In the genomic region with DNA sequence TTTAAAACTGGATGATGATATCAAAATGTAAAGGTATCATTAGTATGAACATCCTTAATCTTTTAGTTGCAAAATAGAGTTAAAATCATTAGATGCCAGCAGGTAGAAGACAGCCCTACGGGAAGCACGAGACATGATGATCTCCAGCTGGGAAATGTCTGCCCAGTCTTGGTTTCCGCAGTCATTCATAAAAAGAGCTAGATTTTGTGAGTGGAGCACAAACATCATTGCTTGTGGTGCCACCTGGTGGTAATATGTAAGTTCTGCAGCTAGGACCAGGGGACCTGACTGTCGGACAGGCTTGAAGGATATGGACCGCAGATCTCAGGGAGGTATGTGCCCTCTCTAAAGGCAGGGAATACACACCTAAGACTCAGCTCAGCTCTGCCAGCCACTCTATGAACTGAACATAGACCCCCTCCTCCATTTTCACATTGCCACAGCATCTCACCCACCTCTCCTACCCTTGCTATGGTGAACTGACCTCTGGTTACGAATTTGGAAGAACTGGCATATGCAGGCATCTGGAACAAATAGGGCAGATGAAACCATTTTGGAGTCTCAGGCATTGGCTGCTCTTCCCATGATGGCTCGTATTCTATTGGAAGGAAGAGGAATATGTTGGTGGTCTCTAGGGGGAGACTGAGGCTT, we compare ENCODE assay signal across 9 cellular contexts. TPM values are rescaled to one million over a fixed set of nuclear protein-coding genes. Genes with fewer than 3 reads are reported as not detected.
DNase-seq lines count a peak whose midpoint lies in the region; ATAC-seq and TF ChIP-seq lines count a peak whose summit lies in the region.
"Had no signal": no experiment of that assay in that cellular context is flagged by ENCODE, and none has a peak within 500 bp of the region (broad histone marks: within the 10 kb centered on the region; RNA-seq: fewer than 3 reads in every experiment).

No MANE protein-coding gene starts in this region.

- CTCF ChIA-PET in WTC11 (lab: Charles Lee): interaction anchor here (0.5 to 3.5 kb wide), 54 partner anchors 9 to 589 kb away, joined by 3 to 58 read pairs (median 5); partner anchors contain the start of genes C1orf116, DYRK3, EIF2D and FCMR

- H3K9me3 Mint-ChIP-seq in WTC11: no peaks in the 10 kb centered on the region
- H3K9me3 Mint-ChIP-seq: dendritic cell treated with granulocyte-macrophage colony-stimulating factor and Interleukin-4, amounts not matched to agents 40 ng/mL and 50 ng/mL, for 4 days had no signal

- H3K27me3 Mint-ChIP-seq in WTC11 (ENCODE audit: low read depth): peaks cover 40% of the 10 kb centered on the region

- ATAC-seq in HG02973 (IDR thresholded peaks at IDR 0.05; ENCODE audit: unreplicated experiment): peak; percentile 46
- ATAC-seq in WTC11: peak; percentile 43
- no peak for ATAC-seq in HG02763 (IDR thresholded peaks at IDR 0.05; ENCODE audit: unreplicated experiment)

- H3K27ac Mint-ChIP-seq in WTC11: no peak overlapping the region
- H3K27ac Mint-ChIP-seq: dendritic cell treated with granulocyte-macrophage colony-stimulating factor and Interleukin-4, amounts not matched to agents 40 ng/mL and 50 ng/mL, for 4 days had no signal

- DNase-seq in EL: peak; percentile 74
- peak; percentile 81 for DNase-seq in NCI-H345 treated with DMSO at 0.1 percent for 48 hours (lab: John Stamatoyannopoulos, UW; ENCODE audit: unreplicated experiment)
- DNase-seq in WTC11 (ENCODE audit: low spot score): peak; percentile 70
- peak; percentile 92 for DNase-seq in cerebellum (ENCODE audit: low spot score)
- peak; percentile 92 for DNase-seq in left kidney (ENCODE audit: low read depth, low spot score)
- peak; percentile 73 for DNase-seq in stimulated activated CD8-positive, alpha-beta memory T cell treated with anti-CD3 and anti-CD28 coated beads, Interleukin-4, amount 100 ng/mL, for 48 hours

- H3K36me3 Mint-ChIP-seq in WTC11: no peaks in the 10 kb centered on the region

- POLR2A ChIA-PET in WTC11 (lab: Charles Lee): no interaction called here

- TF ChIP-seq CTCF in WTC11 (IDR thresholded peaks at IDR 0.05): peak; percentile 81

- no peak overlapping the region for H3K4me3 Mint-ChIP-seq in WTC11
- H3K4me3 Mint-ChIP-seq: dendritic cell treated with granulocyte-macrophage colony-stimulating factor and Interleukin-4, amounts not matched to agents 40 ng/mL and 50 ng/mL, for 4 days had no signal

- peaks cover 8% of the 10 kb centered on the region for H3K4me1 Mint-ChIP-seq in WTC11

TF ChIP-seq in WTC11, 78 proteins besides CTCF, POLR2A, EP300 and RAD21:
- no peak for TF ChIP-seq ZMAT4 (CRISPR knock-in tag; IDR thresholded peaks at IDR 0.05)
- TF ChIP-seq ZNF423 (CRISPR knock-in tag; IDR thresholded peaks at IDR 0.05): no peak
- no peak for TF ChIP-seq ZSCAN18 (CRISPR knock-in tag; IDR thresholded peaks at IDR 0.05)
- TF ChIP-seq AR (CRISPR knock-in tag; IDR thresholded peaks at IDR 0.05): no peak
- TF ChIP-seq, protein P1, sequence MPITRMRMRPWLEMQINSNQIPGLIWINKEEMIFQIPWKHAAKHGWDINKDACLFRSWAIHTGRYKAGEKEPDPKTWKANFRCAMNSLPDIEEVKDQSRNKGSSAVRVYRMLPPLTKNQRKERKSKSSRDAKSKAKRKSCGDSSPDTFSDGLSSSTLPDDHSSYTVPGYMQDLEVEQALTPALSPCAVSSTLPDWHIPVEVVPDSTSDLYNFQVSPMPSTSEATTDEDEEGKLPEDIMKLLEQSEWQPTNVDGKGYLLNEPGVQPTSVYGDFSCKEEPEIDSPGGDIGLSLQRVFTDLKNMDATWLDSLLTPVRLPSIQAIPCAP (CRISPR knock-in tag; IDR thresholded peaks at IDR 0.05): no peak
- no peak for TF ChIP-seq JUN (CRISPR knock-in tag; IDR thresholded peaks at IDR 0.05)
- TF ChIP-seq, protein P2, sequence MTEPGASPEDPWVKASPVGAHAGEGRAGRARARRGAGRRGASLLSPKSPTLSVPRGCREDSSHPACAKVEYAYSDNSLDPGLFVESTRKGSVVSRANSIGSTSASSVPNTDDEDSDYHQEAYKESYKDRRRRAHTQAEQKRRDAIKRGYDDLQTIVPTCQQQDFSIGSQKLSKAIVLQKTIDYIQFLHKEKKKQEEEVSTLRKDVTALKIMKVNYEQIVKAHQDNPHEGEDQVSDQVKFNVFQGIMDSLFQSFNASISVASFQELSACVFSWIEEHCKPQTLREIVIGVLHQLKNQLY (CRISPR knock-in tag; IDR thresholded peaks at IDR 0.05): no peak
- TF ChIP-seq SMAD3 (CRISPR knock-in tag; IDR thresholded peaks at IDR 0.05; ENCODE audit: borderline replicate concordance): no peak
- TF ChIP-seq NFYB (CRISPR knock-in tag; conservative IDR thresholded peaks at IDR 0.05; ENCODE audit: low read depth): no peak

RNA-seq across cellular contexts. Expression of gene FCMR, which starts 9.2 kb away (rescaled TPM):
- total RNA-seq in WTC11 (2021) (0.37 to 1.0 TPM (median 0.71 TPM) in 3 replicates), cerebellum (not detected)

RNA-seq across cellular contexts. Expression of gene IL24, which starts 15.3 kb away (rescaled TPM):
- total RNA-seq in WTC11 (2021): not detected in 3 replicates
- not detected for total RNA-seq in cerebellum

RNA-seq across cellular contexts. Expression of gene PIGR, which starts 33.7 kb away (rescaled TPM):
- total RNA-seq in WTC11 (2021) (1.8 to 2.2 TPM (median 1.9 TPM) in 3 replicates), cerebellum (3.5 TPM)

RNA-seq across cellular contexts. Expression of gene IL20, which starts 47.1 kb away (rescaled TPM):
- total RNA-seq in WTC11 (2021) (not detected in 3 replicates), cerebellum (not detected)

RNA-seq across cellular contexts. Expression of gene FCAMR, which starts 57.7 kb away (rescaled TPM):
- total RNA-seq in WTC11 (2021) (not detected in 3 replicates), cerebellum (not detected)
